ENCODE assay signal across 18 cellular contexts in genomic region chr2:168290391-168290790, GRCh38.
"Had no signal": no experiment of that assay in that cellular context is flagged by ENCODE, and none has a peak within 500 bp of the region (broad histone marks: within the 10 kb centered on the region; RNA-seq: fewer than 3 reads in every experiment).

No MANE protein-coding gene starts in this region.

- H3K27ac Mint-ChIP-seq: mesothelial cell of epicardium had no signal

- H3K27ac ChIP-seq: coronary artery, dorsolateral prefrontal cortex, esophagus muscularis mucosa, gastrocnemius medialis, heart right ventricle, left lung, lower lobe of right lung had no signal

- H3K4me1 ChIP-seq: esophagus muscularis mucosa, gastrocnemius medialis, heart right ventricle, left lung, lower lobe of right lung had no signal

- H3K4me3 Mint-ChIP-seq: mesothelial cell of epicardium had no signal

- H3K9me3 Mint-ChIP-seq: mesothelial cell of epicardium had no signal

- H3K4me1 Mint-ChIP-seq: mesothelial cell of epicardium had no signal

- H3K36me3 ChIP-seq: esophagus muscularis mucosa, gastrocnemius medialis, heart right ventricle, left lung, lower lobe of right lung had no signal

- H3K36me3 Mint-ChIP-seq: mesothelial cell of epicardium had no signal

- H3K27me3 ChIP-seq: dorsolateral prefrontal cortex, esophagus muscularis mucosa, gastrocnemius medialis, heart right ventricle, left lung had no signal

- DNase-seq: dermis blood vessel endothelial cell; dorsolateral prefrontal cortex; effector CD4-positive, alpha-beta T cell; effector memory CD4-positive, alpha-beta T cell; foreskin fibroblast; foreskin melanocyte; gastrocnemius medialis; glutamatergic neuron; head of caudate nucleus; heart right ventricle; hippocampal formation; left lung; lower lobe of right lung; mesenchymal stem cell had no signal

- H3K9me3 ChIP-seq: esophagus muscularis mucosa, gastrocnemius medialis, heart right ventricle, left lung, lower lobe of right lung, mucosa of descending colon had no signal

- H3K4me3 ChIP-seq: coronary artery, dorsolateral prefrontal cortex, esophagus muscularis mucosa, gastrocnemius medialis, heart right ventricle, left lung, lower lobe of right lung, mucosa of descending colon had no signal

- ATAC-seq: left lung, lower lobe of right lung had no signal
